Comparison of ENCODE assay signal across 10 cellular contexts in the genomic region with DNA sequence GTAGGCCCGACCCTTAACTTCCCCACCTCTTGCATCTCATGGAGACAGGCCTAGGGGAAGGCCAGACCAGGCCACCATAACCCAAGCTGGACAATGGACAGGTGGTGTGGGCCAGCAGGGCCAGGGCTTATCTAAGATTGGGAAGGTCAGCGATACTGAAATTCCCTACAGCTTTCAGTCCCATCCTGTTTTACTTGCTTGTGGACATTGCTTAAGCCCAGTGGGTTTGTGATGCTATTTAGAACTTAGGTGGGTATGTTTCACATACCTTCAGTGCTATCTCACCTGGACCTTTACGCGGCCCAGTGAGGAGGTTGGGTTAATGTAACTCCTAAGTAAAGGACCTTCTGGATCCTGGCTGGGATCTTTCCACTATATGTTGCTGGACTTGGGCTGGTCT. TPM values are rescaled to one million over a fixed set of nuclear protein-coding genes. Genes with fewer than 3 reads are reported as not detected.
A peak's percentile ranks its signal among the peaks of the same experiment; 100 is the strongest.
DNase-seq lines count a peak whose midpoint lies in the region; ATAC-seq and TF ChIP-seq lines count a peak whose summit lies in the region.
"Had no signal": no experiment of that assay in that cellular context is flagged by ENCODE, and none has a peak within 500 bp of the region (broad histone marks: within the 10 kb centered on the region; RNA-seq: fewer than 3 reads in every experiment).

No MANE protein-coding gene starts in this region.

- H3K27me3 ChIP-seq in heart right ventricle (peaks cover 0 to 11% (median 0%) of the 10 kb centered on the region in 7 donors), aorta (ENCODE audit: control insufficient read depth in 1 of 2, insufficient read depth in 2 of 2, low read length in 1 of 2) (no peaks in the 10 kb centered on the region)

- H3K4me1 ChIP-seq in heart right ventricle (peaks cover 15 to 75% (median 59%) of the 10 kb centered on the region in 9 donors), mesodermal cell (ENCODE audit: control insufficient read depth, insufficient read depth, low read length, poor library complexity, severe bottlenecking) (peaks cover 50% of the 10 kb centered on the region), aorta (ENCODE audit: control insufficient read depth in 1 of 2, insufficient read depth in 2 of 2, low read length in 2 of 2) (no peaks in the 10 kb centered on the region)

- intact Hi-C loops in heart right ventricle (cut with DNase I): loop anchor here in 2 of 10 donors (2.0 to 5.0 kb wide), 3 partner anchors 13 to 33 kb away; a partner anchor contains a TSS
- intact Hi-C loops in left ventricle myocardium superior (cut with micrococcal nuclease): no loop called here
- intact Hi-C loops in aorta (cut with DNase I): loop anchor here in 1 of 2 donors (5.0 kb wide), 1 partner anchor 62 kb away; a partner anchor contains a TSS

- no peak for ATAC-seq in heart right ventricle
- ATAC-seq in left ventricle myocardium superior: no peak
- ATAC-seq in aorta (ENCODE audit: low FRiP score): no peak
- ATAC-seq in HG02759 (IDR thresholded peaks at IDR 0.05; ENCODE audit: unreplicated experiment): no peak

- 77 to 83% methylated on average over 4 of the region's 4 CpGs for WGBS in heart right ventricle, 2 donors
- no CpG with 5 or more reads among the region's 4 CpGs for WGBS in mesodermal cell (ENCODE audit: insufficient coverage in 2 of 2), 2 experiments
- WGBS in aorta, 2 donors: 47 to 64% methylated on average over 4 of the region's 4 CpGs

- H3K36me3 ChIP-seq in heart right ventricle: no peaks in the 10 kb centered on the region
- H3K36me3 ChIP-seq in mesodermal cell (ENCODE audit: control insufficient read depth, insufficient read depth, low read length): peaks cover 56% of the 10 kb centered on the region
- H3K36me3 ChIP-seq in aorta (ENCODE audit: control insufficient read depth in 1 of 2, insufficient read depth in 2 of 2, low read length in 1 of 2): no peaks in the 10 kb centered on the region

- H3K4me3 ChIP-seq in heart right ventricle (peak overlapping the region in 6 of 10 donors; percentile 67 to 86 (median 78)), cardiac fibroblast (replicated peaks in 1 of 2; ENCODE audit: low read depth in 2 of 2, low read length in 2 of 2) (peak overlapping the region; percentile 73 to 96), mesodermal cell (ENCODE audit: extremely low read depth, insufficient read depth, low read length, poor library complexity, severe bottlenecking) (peak overlapping the region; percentile 97), aorta (ENCODE audit: low read length in 2 of 2) (peak overlapping the region in 1 of 2 donors; percentile 12)

- TF ChIP-seq CTCF in heart right ventricle (IDR thresholded peaks at IDR 0.05) (no peak), cardiac fibroblast (IDR thresholded peaks at IDR 0.05; ENCODE audit: low read depth, low read length) (no peak)

- H3K27ac ChIP-seq in heart right ventricle (peak overlapping the region in 8 of 10 donors; percentile 77 to 94 (median 86)), mesodermal cell (ENCODE audit: low read depth, low read length, severe bottlenecking) (peak overlapping the region; percentile 92), aorta (ENCODE audit: low read depth in 1 of 2, low read length in 2 of 2) (peak overlapping the region; percentile 48 to 88)

- H3K9me3 ChIP-seq in heart right ventricle (no peaks in the 10 kb centered on the region), mesodermal cell (ENCODE audit: control insufficient read depth, low read length) (no peaks in the 10 kb centered on the region), aorta (ENCODE audit: control insufficient read depth, low read length) (no peaks in the 10 kb centered on the region)

- DNase-seq in heart right ventricle: no peak
- no peak for DNase-seq in left ventricle myocardium superior
- DNase-seq in cardiac fibroblast (ENCODE audit: low read depth in 2 of 2): no peak
- DNase-seq in aorta: peak in 1 of 2 donors; percentile 44
- DNase-seq in NCI-H1436 (lab: John Stamatoyannopoulos, UW): no peak
- DNase-seq in NAMALWA (ENCODE audit: low spot score): no peak
- DNase-seq: activated CD4-positive, alpha-beta T cell treated with anti-CD3 and anti-CD28 coated beads for 4 hours; NCI-H1092 had no signal

RNA-seq across cellular contexts. Expression of a gene that starts 1.7 kb away (rescaled TPM):
- 10 to 100 TPM; 15.1 to 37.0 (median 23.5) TPM for total RNA-seq in heart right ventricle
- 10 to 100 TPM; 12.2 to 31.6 TPM for polyA plus RNA-seq in heart right ventricle
- total RNA-seq in left ventricle myocardium superior: 24.7 TPM
- polyA plus RNA-seq in mesodermal cell (2013, experiment 1 of 2): 708 TPM
- 593 TPM for polyA plus RNA-seq in mesodermal cell (2013, experiment 2 of 2)
- 100 to 1,000 TPM in 1 of 2 donors, 10 to 100 TPM in 1; 89.7 to 167 TPM for total RNA-seq in aorta
- polyA plus RNA-seq in aorta: 10 to 100 TPM; 38.2 to 71.4 TPM

RNA-seq across cellular contexts. Expression of a gene that starts 13.0 kb away (rescaled TPM):
- total RNA-seq in heart right ventricle (10 to 100 TPM; 16.4 to 37.4 (median 25.4) TPM), left ventricle myocardium superior (26.3 TPM), aorta (10 to 100 TPM; 50.4 to 61.1 TPM)
- polyA plus RNA-seq in heart right ventricle (10 to 100 TPM; 13.8 to 35.2 TPM), aorta (10 to 100 TPM; 11.8 to 13.7 TPM)
- 174 TPM for polyA plus RNA-seq in mesodermal cell (2013, experiment 1 of 2)
- 172 TPM for polyA plus RNA-seq in mesodermal cell (2013, experiment 2 of 2)

RNA-seq across cellular contexts. Expression of a gene that starts 37.1 kb away (rescaled TPM):
- 1 to 10 TPM; 3.7 to 8.6 (median 6.2) TPM for total RNA-seq in heart right ventricle
- 1 to 10 TPM; 2.1 to 8.8 TPM for polyA plus RNA-seq in heart right ventricle
- total RNA-seq in left ventricle myocardium superior: 6.4 TPM
- polyA plus RNA-seq in mesodermal cell (2013, experiment 1 of 2): 34.0 TPM
- polyA plus RNA-seq in mesodermal cell (2013, experiment 2 of 2): 29.7 TPM
- total RNA-seq in aorta: 1 to 10 TPM; 5.5 to 6.9 TPM
- polyA plus RNA-seq in aorta: 1 to 10 TPM; 3.5 to 4.9 TPM

RNA-seq across cellular contexts. Expression of a gene that starts 37.4 kb away (rescaled TPM):
- total RNA-seq in heart right ventricle (100 to 1,000 TPM in 9 of 10 donors, 10 to 100 TPM in 1; 98.9 to 142 (median 109) TPM), left ventricle myocardium superior (130 TPM), aorta (10 to 100 TPM; 73.2 to 84.1 TPM)
- polyA plus RNA-seq in heart right ventricle (100 to 1,000 TPM in 1 of 2 donors, 10 to 100 TPM in 1; 80.7 to 273 TPM), aorta (100 to 1,000 TPM; 189 to 213 TPM)
- polyA plus RNA-seq in mesodermal cell (2013, experiment 1 of 2): 270 TPM
- 257 TPM for polyA plus RNA-seq in mesodermal cell (2013, experiment 2 of 2)
